In the genomic region with DNA sequence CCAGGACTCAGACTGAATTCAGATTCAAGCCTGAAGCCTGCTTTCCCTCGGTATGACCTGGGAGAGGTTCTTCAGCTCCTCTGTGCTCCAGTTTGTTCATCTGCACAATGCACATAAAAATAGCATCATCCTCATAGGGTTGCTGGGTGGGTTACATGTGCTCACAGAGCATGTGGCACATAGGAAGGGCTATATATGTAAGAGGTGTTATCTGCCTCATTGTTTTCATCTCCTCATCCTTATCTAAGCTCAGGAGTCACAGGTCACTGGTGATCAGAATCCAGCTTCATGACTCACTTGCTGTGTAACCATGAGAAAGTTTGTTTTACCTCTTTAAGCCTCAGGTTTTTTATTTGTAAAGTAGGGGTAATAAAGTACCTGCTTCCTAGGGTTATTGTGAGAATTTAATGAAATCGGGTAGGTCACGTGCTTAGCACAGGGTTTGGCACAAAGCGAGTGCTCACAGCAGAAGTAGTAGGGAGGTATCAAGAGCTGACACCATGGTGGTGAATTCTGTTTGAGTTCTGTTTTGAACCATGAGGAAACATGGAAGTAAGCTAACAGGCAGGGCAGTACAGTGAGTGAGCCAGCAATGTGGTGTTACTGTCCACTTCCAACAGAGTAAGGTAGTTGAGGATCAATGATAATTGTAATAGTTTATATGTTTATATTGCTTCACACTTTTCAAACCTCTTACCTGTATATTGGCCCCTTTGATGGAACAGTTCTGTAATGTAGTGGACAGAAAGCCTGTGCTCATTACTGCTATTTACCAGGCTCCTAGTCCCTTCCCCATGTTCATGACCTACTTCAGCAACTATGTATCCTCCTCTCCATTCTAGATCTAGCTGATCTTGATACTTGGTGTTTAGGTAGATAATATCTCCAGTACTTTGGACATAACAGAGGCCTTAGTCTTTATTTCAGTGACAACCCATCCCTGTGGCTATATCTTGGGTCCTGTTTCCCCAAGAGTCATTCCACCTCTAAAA, we compare ENCODE assay signal across 16 cellular contexts.
DNase-seq lines count a peak whose midpoint lies in the region; TF ChIP-seq lines count a peak whose summit lies in the region.
"Had no signal": no experiment of that assay in that cellular context is flagged by ENCODE, and none has a peak within 500 bp of the region (broad histone marks: within the 10 kb centered on the region; RNA-seq: fewer than 3 reads in every experiment).

No MANE protein-coding gene starts in this region.

- H3K9me3 Mint-ChIP-seq in Calu3 (ENCODE audit: low read depth, unreplicated experiment) (peaks cover 2% of the 10 kb centered on the region), endothelial cell (ENCODE audit: unreplicated experiment) (no peaks in the 10 kb centered on the region)

- H3K27ac ChIP-seq in substantia nigra (ENCODE audit: low read depth, low read length, poor library complexity, severe bottlenecking), result no peak overlapping the region
- H3K27ac ChIP-seq: KMS-11, tibial nerve had no signal

- CTCF ChIA-PET in Calu3 (lab: Charles Lee), result interaction anchor here (1.2 kb wide), 1 partner anchor 13 kb away, joined by 6 read pairs; no protein-coding TSS in a partner anchor

- DNase-seq in Calu3 (peak; percentile 24), LoVo (ENCODE audit: low spot score) (peak; percentile 70), epithelial cell of esophagus (ENCODE audit: low read depth) (peak; percentile 60), lung microvascular endothelial cell (ENCODE audit: low read depth in 2 of 2) (peak; percentile 57 to 61), AG20443 (ENCODE audit: low spot score) (no peak), NCI-H1436 treated with DMSO at 0.1 percent for 48 hours (lab: John Stamatoyannopoulos, UW) (no peak), substantia nigra (lab: John Stamatoyannopoulos, UW) (no peak), endothelial cell (ENCODE audit: low spot score) (no peak)
- DNase-seq: activated CD8-positive, alpha-beta T cell treated with anti-CD3 and anti-CD28 coated beads, Interleukin-2, amount 10 ng/mL, durations not matched to agents 7 days and 5 days; activated gamma-delta T cell; foreskin melanocyte; NCI-H187 treated with DMSO at 0.1 percent for 48 hours; NCI-H774 had no signal

- intact Hi-C loops in Calu3 (cut with micrococcal nuclease; ENCODE audit: unreplicated experiment), result no loop called here

- H3K27ac Mint-ChIP-seq in Calu3 (ENCODE audit: unreplicated experiment), result peak overlapping the region; percentile 79
- no peak overlapping the region for H3K27ac Mint-ChIP-seq in endothelial cell (ENCODE audit: unreplicated experiment)
- H3K27ac Mint-ChIP-seq: activated CD8-positive, alpha-beta T cell treated with anti-CD3 and anti-CD28 coated beads, Interleukin-2, amount 10 ng/mL, durations not matched to agents 7 days and 5 days; B cell had no signal

- no peak overlapping the region for H3K4me3 ChIP-seq in epithelial cell of esophagus (ENCODE audit: low read length)
- H3K4me3 ChIP-seq: tibial nerve had no signal

- no TSS peak for BruUV-seq in Calu3 (replicated peaks; lab: Mats Ljungman, UMichigan)

- TF ChIP-seq CTCF in Calu3 (IDR thresholded peaks at IDR 0.05; ENCODE audit: unreplicated experiment) (no peak), epithelial cell of esophagus (IDR thresholded peaks at IDR 0.05; ENCODE audit: insufficient read depth, low read depth, low read length, missing control alignments) (no peak), endothelial cell (IDR thresholded peaks at IDR 0.05; ENCODE audit: unreplicated experiment) (no peak)

- peaks cover 7% of the 10 kb centered on the region for H3K36me3 Mint-ChIP-seq in Calu3 (ENCODE audit: insufficient read depth, unreplicated experiment)
- peaks cover 6% of the 10 kb centered on the region for H3K36me3 Mint-ChIP-seq in endothelial cell (ENCODE audit: low read depth, unreplicated experiment)

- H3K27me3 Mint-ChIP-seq in Calu3 (ENCODE audit: unreplicated experiment) (no peaks in the 10 kb centered on the region), endothelial cell (ENCODE audit: unreplicated experiment) (peaks cover 3% of the 10 kb centered on the region)
- H3K27me3 Mint-ChIP-seq: B cell had no signal

- H3K4me1 Mint-ChIP-seq in Calu3 (ENCODE audit: low read depth, unreplicated experiment) (peaks cover 27% of the 10 kb centered on the region), endothelial cell (ENCODE audit: unreplicated experiment) (no peaks in the 10 kb centered on the region)
- H3K4me1 Mint-ChIP-seq: B cell had no signal

- H3K4me3 Mint-ChIP-seq in Calu3 (ENCODE audit: low read depth, unreplicated experiment) (no peak overlapping the region), endothelial cell (ENCODE audit: unreplicated experiment) (no peak overlapping the region)
- H3K4me3 Mint-ChIP-seq: activated CD8-positive, alpha-beta T cell treated with anti-CD3 and anti-CD28 coated beads, Interleukin-2, amount 10 ng/mL, durations not matched to agents 7 days and 5 days; B cell had no signal

Comparison
In these comparisons a context has a peak if more than half of its experiments do, and no peak if none do; other contexts are left out.
1. DNase-seq: peak in Calu3 (single experiment), LoVo (single experiment), epithelial cell of esophagus (single experiment) and lung microvascular endothelial cell (2 of 2); none in AG20443 (single experiment), NCI-H1436 treated with DMSO at 0.1 percent for 48 hours (single experiment), substantia nigra (0 of 49) and endothelial cell (single experiment).